24 cellular contexts compared by ENCODE assay signal in the genomic region with DNA sequence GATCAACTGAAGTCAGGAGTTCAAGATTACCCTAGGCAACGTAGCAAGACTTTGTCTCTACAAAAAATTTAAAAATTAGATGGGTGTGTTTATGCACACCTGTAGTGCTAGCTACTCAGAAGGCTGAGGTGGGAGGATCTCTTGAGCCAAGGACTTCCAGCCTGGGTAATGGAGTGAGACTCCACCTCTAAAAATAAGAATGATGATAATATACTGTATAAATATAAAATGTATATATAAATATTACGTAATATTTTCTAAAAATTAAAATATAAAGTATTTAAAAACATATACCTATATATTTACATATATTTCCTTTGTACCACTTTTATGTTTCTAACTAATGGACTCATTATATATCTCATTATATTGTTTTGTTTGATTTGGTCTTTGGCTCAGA.
DNase-seq lines count a peak whose midpoint lies in the region; ATAC-seq, FAIRE-seq and TF ChIP-seq lines count a peak whose summit lies in the region.
"Had no signal": no experiment of that assay in that cellular context is flagged by ENCODE, and none has a peak within 500 bp of the region (broad histone marks: within the 10 kb centered on the region; RNA-seq: fewer than 3 reads in every experiment).

No MANE protein-coding gene starts in this region.

- no peak for DNase-seq in SHP77 (lab: John Stamatoyannopoulos, UW)
- no peak for DNase-seq in dedifferentiated amniotic fluid mesenchymal stem cell (ENCODE audit: extremely low spot score)
- DNase-seq: 8988T; ACHN; BE2C; C1 segment of cervical spinal cord; CD4-positive, alpha-beta memory T cell; CD4-positive, CD25-positive, alpha-beta regulatory T cell; CD8-positive, alpha-beta memory T cell; COR-L47; DMS 273 treated with DMSO at 0.1 percent for 48 hours; DMS153; DMS53; DMS79; DND-41; EL; GF-D8 had no signal

- H3K27ac ChIP-seq in gastroesophageal sphincter = no peak overlapping the region
- H3K27ac ChIP-seq: BLaER1 had no signal

- 86 to 90% methylated on average over 2 of the region's 2 CpGs for WGBS in gastroesophageal sphincter (ENCODE audit: low coverage in 1 of 2), 2 donors

- no peaks in the 10 kb centered on the region for H3K4me1 ChIP-seq in gastroesophageal sphincter
- H3K4me1 ChIP-seq: BE2C, BLaER1 had no signal

- no peak overlapping the region for H3K4me3 ChIP-seq in gastroesophageal sphincter
- H3K4me3 ChIP-seq: BLaER1 had no signal

- H3K36me3 ChIP-seq in gastroesophageal sphincter = no peaks in the 10 kb centered on the region
- H3K36me3 ChIP-seq: BE2C, BLaER1 had no signal

- H3K27me3 ChIP-seq in gastroesophageal sphincter = no peaks in the 10 kb centered on the region
- H3K27me3 ChIP-seq: BE2C, BLaER1 had no signal

- TF ChIP-seq EP300 in gastroesophageal sphincter (IDR thresholded peaks at IDR 0.05) = no peak

- TF ChIP-seq CTCF in gastroesophageal sphincter (IDR thresholded peaks at IDR 0.05) = no peak

- no peaks in the 10 kb centered on the region for H3K9me3 ChIP-seq in gastroesophageal sphincter
- H3K9me3 ChIP-seq: BE2C, BLaER1 had no signal

- FAIRE-seq in TTC549 (lab: Jason Lieb, UNC) = peak; percentile 33
- FAIRE-seq in colon (lab: Jason Lieb, UNC) = peak; percentile 64
- FAIRE-seq: A204.1, GM12891, GM19239 had no signal

- TF ChIP-seq POLR2A in gastroesophageal sphincter (IDR thresholded peaks at IDR 0.05) = no peak

- ATAC-seq in gastroesophageal sphincter = no peak
